ENCODE assay signal across 11 cellular contexts in the genomic region with DNA sequence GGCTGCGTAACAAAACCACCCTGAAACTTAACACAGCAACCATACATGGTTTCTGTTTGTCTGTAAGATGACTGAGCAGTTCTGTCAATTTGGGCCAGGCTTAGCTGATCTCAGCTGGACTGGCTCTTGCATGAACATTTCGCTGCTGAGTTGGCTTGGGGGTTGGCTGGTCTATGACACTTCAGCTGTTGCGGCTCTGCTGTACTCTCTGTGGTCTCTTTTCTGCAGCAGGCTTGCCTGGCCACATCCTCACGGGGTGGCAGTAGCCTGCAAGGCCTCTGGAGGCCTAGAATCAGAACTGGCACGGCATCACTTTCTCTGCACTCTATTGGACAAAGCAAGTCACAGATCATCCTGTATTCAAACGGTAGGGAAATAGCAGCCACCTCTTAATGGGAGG.
DNase-seq lines count a peak whose midpoint lies in the region; ATAC-seq and FAIRE-seq lines count a peak whose summit lies in the region.
"Had no signal": no experiment of that assay in that cellular context is flagged by ENCODE, and none has a peak within 500 bp of the region (broad histone marks: within the 10 kb centered on the region; RNA-seq: fewer than 3 reads in every experiment).

No MANE protein-coding gene starts in this region.

- no peaks in the 10 kb centered on the region for H3K27me3 ChIP-seq in neuronal stem cell (ENCODE audit: control insufficient read depth in 3 of 3, insufficient read depth in 3 of 3, low read depth in 1 of 3, low read length in 3 of 3)

- H3K14ac ChIP-seq in neuronal stem cell (ENCODE audit: low read length): no peak overlapping the region

- no peak overlapping the region for H2BK15ac ChIP-seq in neuronal stem cell (ENCODE audit: low read length)

- ATAC-seq in HG02852 (IDR thresholded peaks at IDR 0.05; ENCODE audit: unreplicated experiment): no peak
- ATAC-seq in GM21381 (IDR thresholded peaks at IDR 0.05; ENCODE audit: unreplicated experiment): no peak

- no peaks in the 10 kb centered on the region for H3K27me3 Mint-ChIP-seq in activated naive CD4-positive, alpha-beta T cell treated with anti-CD3 and anti-CD28 coated beads for 36 hours (ENCODE audit: low read depth)

- no peaks in the 10 kb centered on the region for H3K79me1 ChIP-seq in neuronal stem cell (ENCODE audit: low read depth, low read length)

- no peak overlapping the region for H3K27ac ChIP-seq in neuronal stem cell (replicated peaks; ENCODE audit: low read length)

- no peaks in the 10 kb centered on the region for H3K4me1 ChIP-seq in neuronal stem cell (ENCODE audit: control insufficient read depth in 2 of 2, insufficient read depth in 1 of 2, low read depth in 1 of 2, low read length in 2 of 2)

- H3K4me2 ChIP-seq in neuronal stem cell (ENCODE audit: insufficient read depth, low read length, poor library complexity, severe bottlenecking): no peak overlapping the region

- H3K18ac ChIP-seq in neuronal stem cell (ENCODE audit: low read length): peak overlapping the region; percentile 5

- peaks cover 6% of the 10 kb centered on the region for H3K4me1 Mint-ChIP-seq in activated naive CD4-positive, alpha-beta T cell treated with anti-CD3 and anti-CD28 coated beads for 36 hours (ENCODE audit: low read depth)

- no peak for FAIRE-seq in RCC 7860 (lab: Jason Lieb, UNC)
- FAIRE-seq: islet of Langerhans, TTC549 had no signal

- no peaks in the 10 kb centered on the region for H3K9me3 ChIP-seq in neuronal stem cell (replicated peaks in 1 of 2; ENCODE audit: control insufficient read depth in 2 of 2, insufficient read depth in 1 of 2, low read depth in 1 of 2, low read length in 2 of 2)

- no peak overlapping the region for H2BK12ac ChIP-seq in neuronal stem cell (ENCODE audit: low read length)

- H2BK5ac ChIP-seq in neuronal stem cell (ENCODE audit: low read length): no peak overlapping the region

- no CpG with 5 or more reads among the region's 6 CpGs for WGBS in neuronal stem cell (ENCODE audit: extremely low coverage in 2 of 2, insufficient read length in 2 of 2, insufficient replicate concordance in 1 of 2), 2 donors

- DNase-seq in stimulated activated CD4-positive, alpha-beta T cell treated with anti-CD3 and anti-CD28 coated beads, Interleukin-2, amount 100 ng/mL, for 24 hours: peak; percentile 4 to 21
- no peak for DNase-seq in stimulated activated CD4-positive, alpha-beta T cell treated with anti-CD3 and anti-CD28 coated beads, Interleukin-2, amount 100 ng/mL, for 48 hours
- DNase-seq in activated naive CD4-positive, alpha-beta T cell treated with anti-CD3 and anti-CD28 coated beads for 36 hours: peak; percentile 21
- no peak for DNase-seq in neuronal stem cell (ENCODE audit: low spot score)
- no peak for DNase-seq in RCC 7860 (ENCODE audit: low spot score)
- DNase-seq in hypothalamus (lab: John Stamatoyannopoulos, UW): no peak
- DNase-seq: NCI-H187 had no signal

- H3K4ac ChIP-seq in neuronal stem cell (ENCODE audit: low read length): no peak overlapping the region

- H3K23ac ChIP-seq in neuronal stem cell (ENCODE audit: low read depth, low read length, poor library complexity): no peak overlapping the region

- intact Hi-C loops in activated naive CD4-positive, alpha-beta T cell treated with anti-CD3 and anti-CD28 coated beads for 36 hours (cut with micrococcal nuclease): no loop called here

- H2AFZ ChIP-seq in neuronal stem cell (ENCODE audit: low read length): no peak overlapping the region

- H4K8ac ChIP-seq in neuronal stem cell (ENCODE audit: low read depth, low read length): no peak overlapping the region

- H4K91ac ChIP-seq in neuronal stem cell (ENCODE audit: low read depth, low read length, poor library complexity): no peak overlapping the region

- H3K9ac ChIP-seq in neuronal stem cell (ENCODE audit: low read depth, low read length, poor library complexity): no peak overlapping the region

- H3K4me3 ChIP-seq in neuronal stem cell (ENCODE audit: low read length in 2 of 2): no peak overlapping the region

- H3K27ac Mint-ChIP-seq in activated naive CD4-positive, alpha-beta T cell treated with anti-CD3 and anti-CD28 coated beads for 36 hours: no peak overlapping the region

- H3K36me3 Mint-ChIP-seq in activated naive CD4-positive, alpha-beta T cell treated with anti-CD3 and anti-CD28 coated beads for 36 hours (ENCODE audit: low read depth): peaks cover 11% of the 10 kb centered on the region

- no peak overlapping the region for H3K4me3 Mint-ChIP-seq in activated naive CD4-positive, alpha-beta T cell treated with anti-CD3 and anti-CD28 coated beads for 36 hours

- CTCF ChIA-PET in activated naive CD4-positive, alpha-beta T cell treated with anti-CD3 and anti-CD28 coated beads for 36 hours (lab: Charles Lee): interaction anchor here (0.7 kb wide), 1 partner anchor 1748 kb away, joined by 3 read pairs; no protein-coding TSS in a partner anchor

- H2AK5ac ChIP-seq in neuronal stem cell (ENCODE audit: low read depth, low read length): no peak overlapping the region

- H3K36me3 ChIP-seq in neuronal stem cell (replicated peaks in 1 of 2; ENCODE audit: control insufficient read depth in 2 of 2, insufficient read depth in 2 of 2, low read length in 2 of 2): no peaks in the 10 kb centered on the region

- peaks cover 29% of the 10 kb centered on the region for H3K9me3 Mint-ChIP-seq in activated naive CD4-positive, alpha-beta T cell treated with anti-CD3 and anti-CD28 coated beads for 36 hours

- H2BK120ac ChIP-seq in neuronal stem cell (ENCODE audit: low read depth, low read length): no peak overlapping the region

Comparison
In these comparisons a context has a peak if more than half of its experiments do, and no peak if none do; other contexts are left out.
1. DNase-seq: peak in stimulated activated CD4-positive, alpha-beta T cell treated with anti-CD3 and anti-CD28 coated beads, Interleukin-2, amount 100 ng/mL, for 24 hours (2 of 2) and activated naive CD4-positive, alpha-beta T cell treated with anti-CD3 and anti-CD28 coated beads for 36 hours (single experiment); none in stimulated activated CD4-positive, alpha-beta T cell treated with anti-CD3 and anti-CD28 coated beads, Interleukin-2, amount 100 ng/mL, for 48 hours (0 of 2), neuronal stem cell (single experiment), RCC 7860 (single experiment) and hypothalamus (0 of 51).